Comparison of ENCODE assay signal across 20 cellular contexts in genomic region chr18:75090336-75090735, GRCh38.
DNase-seq lines count a peak whose midpoint lies in the region; ATAC-seq and TF ChIP-seq lines count a peak whose summit lies in the region.
"Had no signal": no experiment of that assay in that cellular context is flagged by ENCODE, and none has a peak within 500 bp of the region (broad histone marks: within the 10 kb centered on the region; RNA-seq: fewer than 3 reads in every experiment).

No MANE protein-coding gene starts in this region.

- 91 to 97% (median 92%) methylated on average over 22 of the region's 22 CpGs for WGBS in spleen, 5 donors

- H3F3A ChIP-seq in neural progenitor cell (ENCODE audit: low read depth): peaks cover 9% of the 10 kb centered on the region

- H3K27ac Mint-ChIP-seq in neural progenitor cell: no peak overlapping the region
- no peak overlapping the region for H3K27ac Mint-ChIP-seq in activated naive CD4-positive, alpha-beta T cell treated with anti-CD3 and anti-CD28 coated beads, Interleukin-2, amount 10 ng/mL, durations not matched to agents 7 days and 5 days
- H3K27ac Mint-ChIP-seq: CD4-positive, CD25-positive, alpha-beta regulatory T cell had no signal

- no peaks in the 10 kb centered on the region for H3K9me3 ChIP-seq in right atrium auricular region
- H3K9me3 ChIP-seq in neural progenitor cell (ENCODE audit: low read depth): no peaks in the 10 kb centered on the region
- peaks cover 0 to 5% (median under 1%) of the 10 kb centered on the region in 8 donors for H3K9me3 ChIP-seq in spleen
- H3K9me3 ChIP-seq: BE2C had no signal

- no peak for TF ChIP-seq POLR2A in spleen (IDR thresholded peaks at IDR 0.05)

- DNase-seq in right atrium auricular region (ENCODE audit: low spot score) (peak; percentile 36), Right ventricle myocardium inferior (ENCODE audit: missing footprints) (no peak), coronary artery (ENCODE audit: low spot score) (peak; percentile 64), neural progenitor cell (ENCODE audit: low spot score) (no peak), cerebellar cortex (ENCODE audit: low spot score) (no peak), spleen (no peak)
- DNase-seq in activated naive CD4-positive, alpha-beta T cell treated with anti-CD3 and anti-CD28 coated beads, Interleukin-2, amount 10 ng/mL, durations not matched to agents 7 days and 5 days: no peak
- DNase-seq: BE2C; CD4-positive, CD25-positive, alpha-beta regulatory T cell; COR-L47; GF-D8; KG1; NCI-H1105 treated with DMSO at 0.1 percent for 48 hours; NCI-H1694 treated with DMSO at 0.1 percent for 48 hours; NCI-H2107; NCI-H510A; NCI-H748 treated with DMSO at 0.1 percent for 48 hours; NK-92 treated with Interleukin-12 subunit alpha and Interleukin-12 subunit beta, amount 100 ng/mL, for 24 hours; SHP77 had no signal

- H3K79me2 ChIP-seq in neural progenitor cell (ENCODE audit: low read depth): no peaks in the 10 kb centered on the region

- H3K4me1 Mint-ChIP-seq in neural progenitor cell: peaks cover 2% of the 10 kb centered on the region
- H3K4me1 Mint-ChIP-seq in activated naive CD4-positive, alpha-beta T cell treated with anti-CD3 and anti-CD28 coated beads, Interleukin-2, amount 10 ng/mL, durations not matched to agents 7 days and 5 days: no peaks in the 10 kb centered on the region
- H3K4me1 Mint-ChIP-seq: CD4-positive, CD25-positive, alpha-beta regulatory T cell had no signal

- H2AFZ ChIP-seq in neural progenitor cell (replicated peaks): peak overlapping the region; percentile 96

- H3K9me3 Mint-ChIP-seq in neural progenitor cell: peaks cover 4% of the 10 kb centered on the region
- H3K9me3 Mint-ChIP-seq in activated naive CD4-positive, alpha-beta T cell treated with anti-CD3 and anti-CD28 coated beads, Interleukin-2, amount 10 ng/mL, durations not matched to agents 7 days and 5 days: peaks cover 11% of the 10 kb centered on the region

- no peaks in the 10 kb centered on the region for H3K4me1 ChIP-seq in right atrium auricular region
- no peaks in the 10 kb centered on the region for H3K4me1 ChIP-seq in neural progenitor cell
- no peaks in the 10 kb centered on the region for H3K4me1 ChIP-seq in spleen
- H3K4me1 ChIP-seq: BE2C had no signal

- no peak for TF ChIP-seq CTCF in right atrium auricular region (IDR thresholded peaks at IDR 0.05)
- TF ChIP-seq CTCF in coronary artery (IDR thresholded peaks at IDR 0.05): no peak
- no peak for TF ChIP-seq CTCF in neural progenitor cell (IDR thresholded peaks at IDR 0.05)
- TF ChIP-seq CTCF in spleen (IDR thresholded peaks at IDR 0.05 in 8 of 11, conservative IDR thresholded peaks at IDR 0.05 in 3 of 11): no peak

- H3K27ac ChIP-seq in right atrium auricular region (no peak overlapping the region), coronary artery (no peak overlapping the region), neural progenitor cell (no peak overlapping the region), spleen (no peak overlapping the region)

- H3K27me3 ChIP-seq in right atrium auricular region (no peaks in the 10 kb centered on the region), neural progenitor cell (no peaks in the 10 kb centered on the region), spleen (replicated peaks in 1 of 7) (no peaks in the 10 kb centered on the region)
- H3K27me3 ChIP-seq: BE2C had no signal

- no peaks in the 10 kb centered on the region for H3K27me3 Mint-ChIP-seq in neural progenitor cell (ENCODE audit: insufficient read depth, low read depth)
- no peaks in the 10 kb centered on the region for H3K27me3 Mint-ChIP-seq in activated naive CD4-positive, alpha-beta T cell treated with anti-CD3 and anti-CD28 coated beads, Interleukin-2, amount 10 ng/mL, durations not matched to agents 7 days and 5 days

- CTCF ChIA-PET in activated naive CD4-positive, alpha-beta T cell treated with anti-CD3 and anti-CD28 coated beads, Interleukin-2, amount 10 ng/mL, durations not matched to agents 7 days and 5 days (lab: Charles Lee): no interaction called here

- H3K4me3 ChIP-seq in right atrium auricular region (no peak overlapping the region), coronary artery (no peak overlapping the region), neural progenitor cell (no peak overlapping the region), spleen (no peak overlapping the region)

- intact Hi-C loops in Right ventricle myocardium inferior (cut with DNase I) (no loop called here), spleen (cut with DNase I; ENCODE audit: low total_unique reads) (no loop called here)

- no peak overlapping the region for H3K4me2 ChIP-seq in neural progenitor cell

- H4K20me1 ChIP-seq in neural progenitor cell (ENCODE audit: low read depth): no peaks in the 10 kb centered on the region

- no peaks in the 10 kb centered on the region for H3K36me3 ChIP-seq in right atrium auricular region
- no peaks in the 10 kb centered on the region for H3K36me3 ChIP-seq in neural progenitor cell
- H3K36me3 ChIP-seq in spleen: no peaks in the 10 kb centered on the region
- H3K36me3 ChIP-seq: BE2C had no signal

- ATAC-seq in Right ventricle myocardium inferior: no peak
- ATAC-seq in HG02870 (IDR thresholded peaks at IDR 0.05; ENCODE audit: unreplicated experiment): no peak

- no peak overlapping the region for H3K9ac ChIP-seq in neural progenitor cell

- no peak overlapping the region for H3K4me3 Mint-ChIP-seq in neural progenitor cell
- no peak overlapping the region for H3K4me3 Mint-ChIP-seq in activated naive CD4-positive, alpha-beta T cell treated with anti-CD3 and anti-CD28 coated beads, Interleukin-2, amount 10 ng/mL, durations not matched to agents 7 days and 5 days
- H3K4me3 Mint-ChIP-seq: CD4-positive, CD25-positive, alpha-beta regulatory T cell had no signal

- H3K36me3 Mint-ChIP-seq in neural progenitor cell: no peaks in the 10 kb centered on the region
- H3K36me3 Mint-ChIP-seq in activated naive CD4-positive, alpha-beta T cell treated with anti-CD3 and anti-CD28 coated beads, Interleukin-2, amount 10 ng/mL, durations not matched to agents 7 days and 5 days: no peaks in the 10 kb centered on the region
- H3K36me3 Mint-ChIP-seq: CD4-positive, CD25-positive, alpha-beta regulatory T cell had no signal

Comparison
In these comparisons a context has a peak if more than half of its experiments do, and no peak if none do; other contexts are left out.
1. DNase-seq: peak in right atrium auricular region (single experiment) and coronary artery (single experiment); none in Right ventricle myocardium inferior (single experiment), neural progenitor cell (single experiment), cerebellar cortex (single experiment), spleen (single experiment) and activated naive CD4-positive, alpha-beta T cell treated with anti-CD3 and anti-CD28 coated beads, Interleukin-2, amount 10 ng/mL, durations not matched to agents 7 days and 5 days (single experiment).